In genomic region chr13:27915301-27916207, GRCh38 we compare ENCODE assay signal across 18 cellular contexts. TPM values are rescaled to one million over a fixed set of nuclear protein-coding genes. Genes with fewer than 3 reads are reported as not detected.
"Had no signal": no experiment of that assay in that cellular context is flagged by ENCODE, and none has a peak within 500 bp of the region (broad histone marks: within the 10 kb centered on the region; RNA-seq: fewer than 3 reads in every experiment).

No MANE protein-coding gene starts in this region.

- H3K27me3 ChIP-seq: testis had no signal

- H3K27ac ChIP-seq: sigmoid colon, testis, upper lobe of right lung had no signal

- H3K27ac Mint-ChIP-seq: activated CD8-positive, alpha-beta T cell treated with anti-CD3 and anti-CD28 coated beads for 36 hours; effector memory CD8-positive, alpha-beta T cell; nephron progenitor cell; stimulated activated naive CD8-positive, alpha-beta T cell treated with anti-CD3 and anti-CD28 coated beads, Interleukin-15, amount 100 ng/mL, for 72 hours; T-helper 2 cell treated with Interferon-gamma antibody and Interleukin-4, amounts not matched to agents 5 μg/mL and 100 μg/mL, for 36 hours had no signal

- H3K4me3 Mint-ChIP-seq: activated CD8-positive, alpha-beta T cell treated with anti-CD3 and anti-CD28 coated beads for 36 hours; central memory CD8-positive, alpha-beta T cell; effector memory CD8-positive, alpha-beta T cell; nephron progenitor cell; stimulated activated naive CD8-positive, alpha-beta T cell treated with anti-CD3 and anti-CD28 coated beads, Interleukin-15, amount 100 ng/mL, for 72 hours; T-helper 2 cell treated with Interferon-gamma antibody and Interleukin-4, amounts not matched to agents 5 μg/mL and 100 μg/mL, for 36 hours had no signal

- H3K36me3 ChIP-seq: sigmoid colon, upper lobe of right lung had no signal

- H3K4me3 ChIP-seq: sigmoid colon, testis, upper lobe of right lung had no signal

- H3K9me3 Mint-ChIP-seq: activated CD8-positive, alpha-beta T cell treated with anti-CD3 and anti-CD28 coated beads for 36 hours; central memory CD8-positive, alpha-beta T cell; effector memory CD8-positive, alpha-beta T cell; stimulated activated naive CD8-positive, alpha-beta T cell treated with anti-CD3 and anti-CD28 coated beads, Interleukin-15, amount 100 ng/mL, for 72 hours; T-helper 2 cell treated with Interferon-gamma antibody and Interleukin-4, amounts not matched to agents 5 μg/mL and 100 μg/mL, for 36 hours had no signal

- ATAC-seq: activated CD8-positive, alpha-beta T cell treated with anti-CD3 and anti-CD28 coated beads for 36 hours; effector memory CD8-positive, alpha-beta T cell; esophagus mucosa; stimulated activated naive CD8-positive, alpha-beta T cell treated with anti-CD3 and anti-CD28 coated beads, Interleukin-15, amount 100 ng/mL, for 72 hours; upper lobe of right lung had no signal

- DNase-seq: activated CD8-positive, alpha-beta memory T cell treated with anti-CD3 and anti-CD28 coated beads, Interleukin-2, amount 50 U/mL, for 48 hours; activated CD8-positive, alpha-beta T cell treated with anti-CD3 and anti-CD28 coated beads for 36 hours; activated naive CD4-positive, alpha-beta T cell treated with Interleukin-2 at 50 U/mL for 16 hours; cortex of kidney; effector memory CD8-positive, alpha-beta T cell; mesenchymal stem cell; nephron progenitor cell; sigmoid colon; stimulated activated CD4-positive, alpha-beta T cell treated with anti-CD3 and anti-CD28 coated beads, Interleukin-2, amount 100 ng/mL, for 24 hours; stimulated activated naive CD8-positive, alpha-beta T cell treated with anti-CD3 and anti-CD28 coated beads, Interleukin-15, amount 100 ng/mL, for 72 hours; testis; upper lobe of right lung had no signal

- H3K9me3 ChIP-seq: sigmoid colon, testis, upper lobe of right lung had no signal

RNA-seq across cellular contexts. Expression of gene PDX1, which starts 4.2 kb away (rescaled TPM):
- total RNA-seq: activated CD8-positive, alpha-beta T cell treated with anti-CD3 and anti-CD28 coated beads for 36 hours; esophagus mucosa; fibroblast of villous mesenchyme; omental fat pad; pulmonary artery endothelial cell; sigmoid colon; upper lobe of right lung had no signal

RNA-seq across cellular contexts. Expression of gene CDX2, which starts 53.6 kb away (rescaled TPM):
- total RNA-seq: activated CD8-positive, alpha-beta T cell treated with anti-CD3 and anti-CD28 coated beads for 36 hours; esophagus mucosa; fibroblast of villous mesenchyme; omental fat pad; pulmonary artery endothelial cell; sigmoid colon; upper lobe of right lung had no signal
